In the genomic region with DNA sequence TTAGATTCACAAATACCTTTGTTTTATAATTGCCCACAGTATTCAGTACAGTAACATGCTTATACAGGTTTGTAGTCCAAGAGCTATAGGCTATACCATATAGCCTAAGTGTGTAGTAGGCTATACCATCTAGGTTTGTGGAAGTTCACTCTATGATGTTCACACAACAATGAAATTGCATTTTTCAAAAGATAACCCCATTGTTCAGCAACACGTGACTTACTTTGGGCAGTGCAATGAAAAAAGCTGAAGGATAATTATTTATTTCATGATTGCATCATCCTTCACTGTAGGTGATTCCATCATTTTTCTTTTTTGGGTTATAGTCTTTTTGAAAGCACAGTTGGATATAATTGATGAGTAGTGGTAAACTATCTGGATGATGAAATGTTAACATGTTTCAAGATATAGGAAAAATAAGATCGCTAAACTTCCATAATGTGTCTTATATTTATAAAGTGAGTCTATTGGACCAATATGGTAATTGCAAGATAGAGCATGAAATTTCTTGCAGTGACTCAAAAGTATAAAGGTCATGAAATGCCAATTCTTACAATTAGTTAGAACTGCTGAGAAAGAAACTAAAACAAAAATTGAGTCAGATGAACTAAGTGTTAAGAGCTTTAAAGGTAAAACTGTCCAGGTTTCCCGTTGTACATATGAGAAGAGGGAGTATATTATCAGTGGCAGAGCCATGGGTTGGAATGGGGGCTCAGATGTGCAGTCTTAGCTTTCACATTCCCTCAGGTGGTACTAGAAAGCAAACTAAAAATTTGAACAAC, we compare ENCODE assay signal across 1 cellular context.
TF ChIP-seq lines count a peak whose summit lies in the region.

No MANE protein-coding gene starts in this region.

TF ChIP-seq in HCT116, 20 proteins besides CTCF, POLR2A, EP300 and RAD21:
- TF ChIP-seq CEBPB (IDR thresholded peaks at IDR 0.05; ENCODE audit: low read depth), result 0 out of 2 replicates have a peak, but pooled peaks have one; percentile 23
- no peak for TF ChIP-seq ELF1 (IDR thresholded peaks at IDR 0.05; ENCODE audit: borderline replicate concordance, low read depth)
TF ChIP-seq in HCT116: peak in this region for 1.
